36 cellular contexts compared by ENCODE assay signal in genomic region chr20:54153847-54154246, GRCh38. TPM values are rescaled to one million over a fixed set of nuclear protein-coding genes. Genes with fewer than 3 reads are reported as not detected.
"Had no signal": no experiment of that assay in that cellular context is flagged by ENCODE, and none has a peak within 500 bp of the region (broad histone marks: within the 10 kb centered on the region; RNA-seq: fewer than 3 reads in every experiment).

No MANE protein-coding gene starts in this region.

- H3K9me3 ChIP-seq: MG63 had no signal

- DNase-seq: Karpas-422, Kasumi-1, MG63, MM.1S, MV-4-11, NCI-H1048, NCI-H1092, NCI-H1092 treated with DMSO at 0.1 percent for 48 hours, NCI-H1105, NCI-H1105 treated with DMSO at 0.1 percent for 48 hours, NCI-H1417, NCI-H1417 treated with DMSO at 0.1 percent for 48 hours, NCI-H1436, NCI-H1436 treated with DMSO at 0.1 percent for 48 hours, NCI-H146, NCI-H1694, NCI-H1694 treated with DMSO at 0.1 percent for 48 hours, NCI-H187, NCI-H187 treated with DMSO at 0.1 percent for 48 hours, NCI-H1930, NCI-H2029, NCI-H2029 treated with DMSO at 0.1 percent for 48 hours, NCI-H2081, NCI-H2081 treated with DMSO at 0.1 percent for 48 hours, NCI-H2107, NCI-H2171, NCI-H2171 treated with DMSO at 0.1 percent for 48 hours, NCI-H2227 treated with DMSO at 0.1 percent for 48 hours, NCI-H226, NCI-H345, NCI-H446, NCI-H446 treated with DMSO at 0.1 percent for 48 hours, NCI-H510A, NCI-H510A treated with DMSO at 0.1 percent for 48 hours, NCI-H524 had no signal

- H3K36me3 ChIP-seq: MG63 had no signal

- H3K4me3 ChIP-seq: MG63 had no signal

RNA-seq across cellular contexts. Expression of gene CYP24A1, which starts 19.9 kb away (rescaled TPM):
- total RNA-seq: LHCN-M2 had no signal
